8 cellular contexts compared by ENCODE assay signal in genomic region chr6:133890941-133891813, GRCh38. TPM values are rescaled to one million over a fixed set of nuclear protein-coding genes. Genes with fewer than 3 reads are reported as not detected.
DNase-seq lines count a peak whose midpoint lies in the region; ATAC-seq and TF ChIP-seq lines count a peak whose summit lies in the region.

No MANE protein-coding gene starts in this region.

- peaks cover 55% of the 10 kb centered on the region for H4K20me1 ChIP-seq in neural progenitor cell (ENCODE audit: low read depth)

- DNase-seq in HCEC 1CT (peak; percentile 56), fibroblast of pulmonary artery (ENCODE audit: low read depth) (peak; percentile 52), neural progenitor cell (ENCODE audit: low spot score) (peak; percentile 71), NCI-H1092 (lab: John Stamatoyannopoulos, UW) (no peak), cortex of kidney (lab: John Stamatoyannopoulos, UW) (no peak)
- peak; percentile 40 for DNase-seq in activated CD4-positive, alpha-beta memory T cell treated with anti-CD3 and anti-CD28 coated beads for 36 hours

- H3K27me3 ChIP-seq in ACC112 (ENCODE audit: insufficient read depth, low read length): peaks cover 84% of the 10 kb centered on the region
- peaks cover 100% of the 10 kb centered on the region for H3K27me3 ChIP-seq in neural progenitor cell

- H3K4me3 ChIP-seq in ACC112 (ENCODE audit: low read depth, low read length) (peak overlapping the region; percentile 80), fibroblast of pulmonary artery (replicated peaks; ENCODE audit: low read depth, low read length) (peak overlapping the region; percentile 73), neural progenitor cell (peak overlapping the region; percentile 23)

- H3K27ac ChIP-seq in ACC112 (ENCODE audit: low read depth, low read length) (no peak overlapping the region), neural progenitor cell (no peak overlapping the region)

- H3K4me1 ChIP-seq in ACC112 (ENCODE audit: control insufficient read depth, insufficient read depth, low read length, unreplicated experiment) (no peaks in the 10 kb centered on the region), neural progenitor cell (peaks cover 36% of the 10 kb centered on the region)

- no peaks in the 10 kb centered on the region for H3K9me3 ChIP-seq in neural progenitor cell (ENCODE audit: low read depth)

- no peaks in the 10 kb centered on the region for H3K36me3 Mint-ChIP-seq in activated CD4-positive, alpha-beta memory T cell treated with anti-CD3 and anti-CD28 coated beads for 36 hours
- no peaks in the 10 kb centered on the region for H3K36me3 Mint-ChIP-seq in neural progenitor cell

- H3K36me3 ChIP-seq in ACC112 (ENCODE audit: insufficient read depth, low read length): no peaks in the 10 kb centered on the region
- H3K36me3 ChIP-seq in neural progenitor cell: no peaks in the 10 kb centered on the region

- H3K4me2 ChIP-seq in neural progenitor cell: peak overlapping the region; percentile 94

- no peaks in the 10 kb centered on the region for H3K9me3 Mint-ChIP-seq in activated CD4-positive, alpha-beta memory T cell treated with anti-CD3 and anti-CD28 coated beads for 36 hours
- H3K9me3 Mint-ChIP-seq in neural progenitor cell: no peaks in the 10 kb centered on the region

- peaks cover 28% of the 10 kb centered on the region for H3F3A ChIP-seq in neural progenitor cell (ENCODE audit: low read depth)

- TF ChIP-seq CTCF in fibroblast of pulmonary artery (IDR thresholded peaks at IDR 0.05; ENCODE audit: low read length, missing control alignments) (no peak), neural progenitor cell (IDR thresholded peaks at IDR 0.05) (no peak)

- H3K79me2 ChIP-seq in ACC112 (ENCODE audit: control insufficient read depth, insufficient read depth, low read length, unreplicated experiment) (no peaks in the 10 kb centered on the region), neural progenitor cell (ENCODE audit: low read depth) (no peaks in the 10 kb centered on the region)

- H3K27me3 Mint-ChIP-seq in activated CD4-positive, alpha-beta memory T cell treated with anti-CD3 and anti-CD28 coated beads for 36 hours: peaks cover 79% of the 10 kb centered on the region
- peaks cover 82% of the 10 kb centered on the region for H3K27me3 Mint-ChIP-seq in neural progenitor cell (ENCODE audit: insufficient read depth, low read depth)

- peak overlapping the region; percentile 54 for H3K4me3 Mint-ChIP-seq in activated CD4-positive, alpha-beta memory T cell treated with anti-CD3 and anti-CD28 coated beads for 36 hours
- peak overlapping the region; percentile 69 for H3K4me3 Mint-ChIP-seq in neural progenitor cell

- peaks cover 40% of the 10 kb centered on the region for H3K4me1 Mint-ChIP-seq in activated CD4-positive, alpha-beta memory T cell treated with anti-CD3 and anti-CD28 coated beads for 36 hours (ENCODE audit: low read depth)
- peaks cover 27% of the 10 kb centered on the region for H3K4me1 Mint-ChIP-seq in neural progenitor cell

- intact Hi-C loops in activated CD4-positive, alpha-beta memory T cell treated with anti-CD3 and anti-CD28 coated beads for 36 hours (cut with micrococcal nuclease): loop anchor here (2.0 to 5.0 kb wide), 2 partner anchors 36 to 654 kb away; no protein-coding TSS in a partner anchor

- peak overlapping the region; percentile 88 for H2AFZ ChIP-seq in ACC112 (ENCODE audit: low read length, unreplicated experiment)
- H2AFZ ChIP-seq in neural progenitor cell (replicated peaks): no peak overlapping the region

- H3K27ac Mint-ChIP-seq in activated CD4-positive, alpha-beta memory T cell treated with anti-CD3 and anti-CD28 coated beads for 36 hours: no peak overlapping the region
- H3K27ac Mint-ChIP-seq in neural progenitor cell: no peak overlapping the region

- CTCF ChIA-PET in activated CD4-positive, alpha-beta memory T cell treated with anti-CD3 and anti-CD28 coated beads for 36 hours (lab: Charles Lee): interaction anchor here (1.4 to 2.1 kb wide), 2 partner anchors 25 to 53 kb away, joined by 3 to 5 read pairs; no protein-coding TSS in a partner anchor

- ATAC-seq in HG03280 (IDR thresholded peaks at IDR 0.05; ENCODE audit: unreplicated experiment): no peak

- no peak overlapping the region for H3K9ac ChIP-seq in neural progenitor cell

- POLR2A ChIA-PET in activated CD4-positive, alpha-beta memory T cell treated with anti-CD3 and anti-CD28 coated beads for 36 hours (lab: Charles Lee): no interaction called here

RNA-seq across cellular contexts. Expression of gene TCF21, which starts 2.3 kb away (rescaled TPM):
- not detected for total RNA-seq in activated CD4-positive, alpha-beta memory T cell treated with anti-CD3 and anti-CD28 coated beads for 36 hours
- 0.04 and 0.22 TPM in 2 replicates for total RNA-seq in neural progenitor cell (ENCODE audit: low replicate concordance)

Comparison
In these comparisons a context has a peak if more than half of its experiments do, and no peak if none do; other contexts are left out.
1. H3K4me3 ChIP-seq: peak in every context shown above with its lines; median percentile 80 in ACC112; 73 in fibroblast of pulmonary artery; 23 in neural progenitor cell.
2. DNase-seq: peak in HCEC 1CT (single experiment), activated CD4-positive, alpha-beta memory T cell treated with anti-CD3 and anti-CD28 coated beads for 36 hours (single experiment), fibroblast of pulmonary artery (single experiment) and neural progenitor cell (single experiment); none in NCI-H1092 (single experiment) and cortex of kidney (single experiment).